ENCODE assay signal across 8 cellular contexts in genomic region chr14:68977137-68977740, GRCh38. TPM values are rescaled to one million over a fixed set of nuclear protein-coding genes. Genes with fewer than 3 reads are reported as not detected.
A peak's percentile ranks its signal among the peaks of the same experiment; 100 is the strongest.
DNase-seq lines count a peak whose midpoint lies in the region; ATAC-seq and TF ChIP-seq lines count a peak whose summit lies in the region.

No MANE protein-coding gene starts in this region.

- intact Hi-C loops in sciatic nerve (cut with DNase I) = no loop called here

- no peak overlapping the region for H3K27ac ChIP-seq in WERI-Rb-1

- TF ChIP-seq CTCF in WERI-Rb-1 (IDR thresholded peaks at IDR 0.05; ENCODE audit: low read depth, low read length) (no peak), fibroblast of villous mesenchyme (IDR thresholded peaks at IDR 0.05; ENCODE audit: insufficient read depth, low read depth, low read length) (no peak)

- no peaks in the 10 kb centered on the region for H3K27me3 ChIP-seq in HAP-1 (ENCODE audit: low read depth)
- H3K27me3 ChIP-seq in WERI-Rb-1 (ENCODE audit: insufficient read depth, low read depth, severe bottlenecking) = no peaks in the 10 kb centered on the region

- H3K4me3 ChIP-seq in HAP-1 (peak overlapping the region; percentile 95), WERI-Rb-1 (ENCODE audit: low read depth, low read length) (peak overlapping the region; percentile 70), fibroblast of villous mesenchyme (ENCODE audit: low read depth, low read length) (peak overlapping the region; percentile 76)

- ATAC-seq in sciatic nerve = peak; percentile 28
- ATAC-seq in GM18909 (IDR thresholded peaks at IDR 0.05; ENCODE audit: poor library complexity, unreplicated experiment) = no peak
- no peak for ATAC-seq in GM21737 (IDR thresholded peaks at IDR 0.05; ENCODE audit: unreplicated experiment)

- in situ Hi-C loops in HAP-1 (cut with MboI; ENCODE audit: low sequenced_read_pairs) = no loop called here

- H3K9me3 ChIP-seq in HAP-1 (peaks cover 4% of the 10 kb centered on the region; the same call in 1 of the 2 replicates), WERI-Rb-1 (ENCODE audit: severe bottlenecking) (no peaks in the 10 kb centered on the region)

- H3K36me3 ChIP-seq in HAP-1 (replicated peaks) = peaks cover 29% of the 10 kb centered on the region
- no peaks in the 10 kb centered on the region; the same call in 1 of the 2 replicates for H3K36me3 ChIP-seq in WERI-Rb-1

- DNase-seq in HAP-1 (ENCODE audit: low spot score in 2 of 2) (peak; percentile 6 to 21), WERI-Rb-1 (no peak), fibroblast of villous mesenchyme (ENCODE audit: low read depth) (no peak), sciatic nerve (ENCODE audit: low spot score) (no peak), hypothalamus (lab: John Stamatoyannopoulos, UW) (no peak), NCI-H146 treated with DMSO at 0.1 percent for 48 hours (lab: John Stamatoyannopoulos, UW; ENCODE audit: unreplicated experiment) (no peak)

- H3K4me1 ChIP-seq in HAP-1 = peaks cover 9% of the 10 kb centered on the region; the same call in 1 of the 2 replicates

RNA-seq across cellular contexts. Expression of gene ACTN1, which starts 1.9 kb away (rescaled TPM):
- 768 and 1,023 TPM in 2 replicates for total RNA-seq in fibroblast of villous mesenchyme
- total RNA-seq in sciatic nerve = 216 TPM

Comparison
In these comparisons a context has a peak if more than half of its experiments do, and no peak if none do; other contexts are left out.
1. DNase-seq: peak in HAP-1 (2 of 2); none in WERI-Rb-1 (single experiment), fibroblast of villous mesenchyme (single experiment), sciatic nerve (single experiment), hypothalamus (0 of 51) and NCI-H146 treated with DMSO at 0.1 percent for 48 hours (single experiment).
2. Peak in every context shown above with its lines, with median percentiles within 50 percentile points of each other: H3K4me3 ChIP-seq.